Comparison of ENCODE assay signal across 30 cellular contexts in genomic region chr2:103004426-103004942, GRCh38.
"Had no signal": no experiment of that assay in that cellular context is flagged by ENCODE, and none has a peak within 500 bp of the region (broad histone marks: within the 10 kb centered on the region; RNA-seq: fewer than 3 reads in every experiment).

No MANE protein-coding gene starts in this region.

- H3K36me3 Mint-ChIP-seq: immature natural killer cell; naive thymus-derived CD8-positive, alpha-beta T cell; stimulated activated memory B cell treated with anti-CD40 and anti-IgM and Interleukin-4, amounts not matched to agents 10 μg/mL and 1 μg/mL and 100 μg/mL, for 72 hours; type B pancreatic cell had no signal

- DNase-seq: colonic mucosa; effector CD8-positive, alpha-beta T cell; endodermal cell; foreskin fibroblast; glutamatergic neuron; heart right ventricle; hippocampal formation; immature natural killer cell; islet precursor cell; kidney glomerular epithelial cell; left colon; left ventricle myocardium inferior; lower lobe of right lung; naive thymus-derived CD8-positive, alpha-beta T cell; nephron progenitor cell; nucleus accumbens; ovary; stimulated activated CD4-positive, alpha-beta T cell treated with anti-CD3 and anti-CD28 coated beads, Interleukin-2, amount 100 ng/mL, for 24 hours; stimulated activated CD4-positive, alpha-beta T cell treated with anti-CD3 and anti-CD28 coated beads, Interleukin-4, amount 100 ng/mL, for 24 hours; stimulated activated naive CD8-positive, alpha-beta T cell treated with anti-CD3 and anti-CD28 coated beads, Interleukin-15, Interleukin-2, amounts not matched to agents 100 U/mL and 50 U/mL, for 24 hours; substantia nigra; testis; tibial artery had no signal

- H3K27me3 Mint-ChIP-seq: dendritic cell treated with granulocyte-macrophage colony-stimulating factor and Interleukin-4, amounts not matched to agents 40 ng/mL and 50 ng/mL, for 4 days; stimulated activated memory B cell treated with anti-CD40 and anti-IgM and Interleukin-4, amounts not matched to agents 10 μg/mL and 1 μg/mL and 100 μg/mL, for 72 hours; type B pancreatic cell had no signal

- H3K36me3 ChIP-seq: colonic mucosa, heart right ventricle, left ventricle myocardium inferior, lower lobe of right lung, ovary, right atrium auricular region, tibial artery had no signal

- H3K27me3 ChIP-seq: colonic mucosa, heart right ventricle, ovary, right atrium auricular region, testis, tibial artery had no signal

- H3K4me1 ChIP-seq: colonic mucosa, heart right ventricle, left ventricle myocardium inferior, lower lobe of right lung, right atrium auricular region, testis, tibial artery had no signal

- H3K9me3 ChIP-seq: colonic mucosa, lower lobe of right lung, ovary, testis, tibial artery had no signal

- H3K4me1 Mint-ChIP-seq: immature natural killer cell; naive thymus-derived CD8-positive, alpha-beta T cell; nephron progenitor cell; stimulated activated memory B cell treated with anti-CD40 and anti-IgM and Interleukin-4, amounts not matched to agents 10 μg/mL and 1 μg/mL and 100 μg/mL, for 72 hours had no signal

- H3K4me3 Mint-ChIP-seq: dendritic cell treated with granulocyte-macrophage colony-stimulating factor and Interleukin-4, amounts not matched to agents 40 ng/mL and 50 ng/mL, for 4 days; endodermal cell; immature natural killer cell; naive thymus-derived CD8-positive, alpha-beta T cell; nephron progenitor cell; stimulated activated memory B cell treated with anti-CD40 and anti-IgM and Interleukin-4, amounts not matched to agents 10 μg/mL and 1 μg/mL and 100 μg/mL, for 72 hours; type B pancreatic cell had no signal

- H3K27ac ChIP-seq: colonic mucosa, epithelial cell of prostate, heart right ventricle, left ventricle myocardium inferior, lower lobe of right lung, ovary, right atrium auricular region, testis, tibial artery had no signal

- ATAC-seq: esophagus mucosa; heart right ventricle; left colon; lower lobe of right lung; naive thymus-derived CD8-positive, alpha-beta T cell; sciatic nerve; stimulated activated memory B cell treated with anti-CD40 and anti-IgM and Interleukin-4, amounts not matched to agents 10 μg/mL and 1 μg/mL and 100 μg/mL, for 72 hours; stimulated activated naive CD8-positive, alpha-beta T cell treated with anti-CD3 and anti-CD28 coated beads, Interleukin-15, Interleukin-2, amounts not matched to agents 100 U/mL and 50 U/mL, for 24 hours had no signal

- H3K9me3 Mint-ChIP-seq: dendritic cell treated with granulocyte-macrophage colony-stimulating factor and Interleukin-4, amounts not matched to agents 40 ng/mL and 50 ng/mL, for 4 days; stimulated activated memory B cell treated with anti-CD40 and anti-IgM and Interleukin-4, amounts not matched to agents 10 μg/mL and 1 μg/mL and 100 μg/mL, for 72 hours; type B pancreatic cell had no signal

- H3K4me3 ChIP-seq: colonic mucosa, heart right ventricle, left ventricle myocardium inferior, lower lobe of right lung, ovary, right atrium auricular region, testis, tibial artery had no signal

- H3K27ac Mint-ChIP-seq: dendritic cell treated with granulocyte-macrophage colony-stimulating factor and Interleukin-4, amounts not matched to agents 40 ng/mL and 50 ng/mL, for 4 days; endodermal cell; immature natural killer cell; naive thymus-derived CD8-positive, alpha-beta T cell; nephron progenitor cell; stimulated activated memory B cell treated with anti-CD40 and anti-IgM and Interleukin-4, amounts not matched to agents 10 μg/mL and 1 μg/mL and 100 μg/mL, for 72 hours; type B pancreatic cell had no signal
